In genomic region chr13:30395192-30396158, GRCh38 we compare ENCODE assay signal across 1 cellular context.
A peak's percentile ranks its signal among the peaks of the same experiment; 100 is the strongest.
TF ChIP-seq lines count a peak whose summit lies in the region.

No MANE protein-coding gene starts in this region.

TF ChIP-seq in K562, 482 proteins besides CTCF, POLR2A, EP300 and RAD21 (continued from another document and continues in another):
- TF ChIP-seq, protein P1, sequence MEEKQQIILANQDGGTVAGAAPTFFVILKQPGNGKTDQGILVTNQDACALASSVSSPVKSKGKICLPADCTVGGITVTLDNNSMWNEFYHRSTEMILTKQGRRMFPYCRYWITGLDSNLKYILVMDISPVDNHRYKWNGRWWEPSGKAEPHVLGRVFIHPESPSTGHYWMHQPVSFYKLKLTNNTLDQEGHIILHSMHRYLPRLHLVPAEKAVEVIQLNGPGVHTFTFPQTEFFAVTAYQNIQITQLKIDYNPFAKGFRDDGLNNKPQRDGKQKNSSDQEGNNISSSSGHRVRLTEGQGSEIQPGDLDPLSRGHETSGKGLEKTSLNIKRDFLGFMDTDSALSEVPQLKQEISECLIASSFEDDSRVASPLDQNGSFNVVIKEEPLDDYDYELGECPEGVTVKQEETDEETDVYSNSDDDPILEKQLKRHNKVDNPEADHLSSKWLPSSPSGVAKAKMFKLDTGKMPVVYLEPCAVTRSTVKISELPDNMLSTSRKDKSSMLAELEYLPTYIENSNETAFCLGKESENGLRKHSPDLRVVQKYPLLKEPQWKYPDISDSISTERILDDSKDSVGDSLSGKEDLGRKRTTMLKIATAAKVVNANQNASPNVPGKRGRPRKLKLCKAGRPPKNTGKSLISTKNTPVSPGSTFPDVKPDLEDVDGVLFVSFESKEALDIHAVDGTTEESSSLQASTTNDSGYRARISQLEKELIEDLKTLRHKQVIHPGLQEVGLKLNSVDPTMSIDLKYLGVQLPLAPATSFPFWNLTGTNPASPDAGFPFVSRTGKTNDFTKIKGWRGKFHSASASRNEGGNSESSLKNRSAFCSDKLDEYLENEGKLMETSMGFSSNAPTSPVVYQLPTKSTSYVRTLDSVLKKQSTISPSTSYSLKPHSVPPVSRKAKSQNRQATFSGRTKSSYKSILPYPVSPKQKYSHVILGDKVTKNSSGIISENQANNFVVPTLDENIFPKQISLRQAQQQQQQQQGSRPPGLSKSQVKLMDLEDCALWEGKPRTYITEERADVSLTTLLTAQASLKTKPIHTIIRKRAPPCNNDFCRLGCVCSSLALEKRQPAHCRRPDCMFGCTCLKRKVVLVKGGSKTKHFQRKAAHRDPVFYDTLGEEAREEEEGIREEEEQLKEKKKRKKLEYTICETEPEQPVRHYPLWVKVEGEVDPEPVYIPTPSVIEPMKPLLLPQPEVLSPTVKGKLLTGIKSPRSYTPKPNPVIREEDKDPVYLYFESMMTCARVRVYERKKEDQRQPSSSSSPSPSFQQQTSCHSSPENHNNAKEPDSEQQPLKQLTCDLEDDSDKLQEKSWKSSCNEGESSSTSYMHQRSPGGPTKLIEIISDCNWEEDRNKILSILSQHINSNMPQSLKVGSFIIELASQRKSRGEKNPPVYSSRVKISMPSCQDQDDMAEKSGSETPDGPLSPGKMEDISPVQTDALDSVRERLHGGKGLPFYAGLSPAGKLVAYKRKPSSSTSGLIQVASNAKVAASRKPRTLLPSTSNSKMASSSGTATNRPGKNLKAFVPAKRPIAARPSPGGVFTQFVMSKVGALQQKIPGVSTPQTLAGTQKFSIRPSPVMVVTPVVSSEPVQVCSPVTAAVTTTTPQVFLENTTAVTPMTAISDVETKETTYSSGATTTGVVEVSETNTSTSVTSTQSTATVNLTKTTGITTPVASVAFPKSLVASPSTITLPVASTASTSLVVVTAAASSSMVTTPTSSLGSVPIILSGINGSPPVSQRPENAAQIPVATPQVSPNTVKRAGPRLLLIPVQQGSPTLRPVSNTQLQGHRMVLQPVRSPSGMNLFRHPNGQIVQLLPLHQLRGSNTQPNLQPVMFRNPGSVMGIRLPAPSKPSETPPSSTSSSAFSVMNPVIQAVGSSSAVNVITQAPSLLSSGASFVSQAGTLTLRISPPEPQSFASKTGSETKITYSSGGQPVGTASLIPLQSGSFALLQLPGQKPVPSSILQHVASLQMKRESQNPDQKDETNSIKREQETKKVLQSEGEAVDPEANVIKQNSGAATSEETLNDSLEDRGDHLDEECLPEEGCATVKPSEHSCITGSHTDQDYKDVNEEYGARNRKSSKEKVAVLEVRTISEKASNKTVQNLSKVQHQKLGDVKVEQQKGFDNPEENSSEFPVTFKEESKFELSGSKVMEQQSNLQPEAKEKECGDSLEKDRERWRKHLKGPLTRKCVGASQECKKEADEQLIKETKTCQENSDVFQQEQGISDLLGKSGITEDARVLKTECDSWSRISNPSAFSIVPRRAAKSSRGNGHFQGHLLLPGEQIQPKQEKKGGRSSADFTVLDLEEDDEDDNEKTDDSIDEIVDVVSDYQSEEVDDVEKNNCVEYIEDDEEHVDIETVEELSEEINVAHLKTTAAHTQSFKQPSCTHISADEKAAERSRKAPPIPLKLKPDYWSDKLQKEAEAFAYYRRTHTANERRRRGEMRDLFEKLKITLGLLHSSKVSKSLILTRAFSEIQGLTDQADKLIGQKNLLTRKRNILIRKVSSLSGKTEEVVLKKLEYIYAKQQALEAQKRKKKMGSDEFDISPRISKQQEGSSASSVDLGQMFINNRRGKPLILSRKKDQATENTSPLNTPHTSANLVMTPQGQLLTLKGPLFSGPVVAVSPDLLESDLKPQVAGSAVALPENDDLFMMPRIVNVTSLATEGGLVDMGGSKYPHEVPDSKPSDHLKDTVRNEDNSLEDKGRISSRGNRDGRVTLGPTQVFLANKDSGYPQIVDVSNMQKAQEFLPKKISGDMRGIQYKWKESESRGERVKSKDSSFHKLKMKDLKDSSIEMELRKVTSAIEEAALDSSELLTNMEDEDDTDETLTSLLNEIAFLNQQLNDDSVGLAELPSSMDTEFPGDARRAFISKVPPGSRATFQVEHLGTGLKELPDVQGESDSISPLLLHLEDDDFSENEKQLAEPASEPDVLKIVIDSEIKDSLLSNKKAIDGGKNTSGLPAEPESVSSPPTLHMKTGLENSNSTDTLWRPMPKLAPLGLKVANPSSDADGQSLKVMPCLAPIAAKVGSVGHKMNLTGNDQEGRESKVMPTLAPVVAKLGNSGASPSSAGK (IDR thresholded peaks at IDR 0.05) = peak; percentile 59
- TF ChIP-seq CBFA2T2 (conservative IDR thresholded peaks at IDR 0.05) = peak; percentile 84
- TF ChIP-seq CEBPB (tag; IDR thresholded peaks at IDR 0.05) = peak; percentile 62
- peak; percentile 46; the same call in 1 of the 2 replicates for TF ChIP-seq CXXC5 (CRISPR knock-in tag; IDR thresholded peaks at IDR 0.05)
- peak; percentile 85 for TF ChIP-seq TFE3 (CRISPR knock-in tag; IDR thresholded peaks at IDR 0.05)
- no peak for TF ChIP-seq POLR3A (IDR thresholded peaks at IDR 0.05; ENCODE audit: borderline replicate concordance, extremely low read depth, insufficient read depth, insufficient read length)
- no peak for TF ChIP-seq RERE (CRISPR knock-in tag; IDR thresholded peaks at IDR 0.05; ENCODE audit: borderline replicate concordance)
- TF ChIP-seq, protein P2, sequence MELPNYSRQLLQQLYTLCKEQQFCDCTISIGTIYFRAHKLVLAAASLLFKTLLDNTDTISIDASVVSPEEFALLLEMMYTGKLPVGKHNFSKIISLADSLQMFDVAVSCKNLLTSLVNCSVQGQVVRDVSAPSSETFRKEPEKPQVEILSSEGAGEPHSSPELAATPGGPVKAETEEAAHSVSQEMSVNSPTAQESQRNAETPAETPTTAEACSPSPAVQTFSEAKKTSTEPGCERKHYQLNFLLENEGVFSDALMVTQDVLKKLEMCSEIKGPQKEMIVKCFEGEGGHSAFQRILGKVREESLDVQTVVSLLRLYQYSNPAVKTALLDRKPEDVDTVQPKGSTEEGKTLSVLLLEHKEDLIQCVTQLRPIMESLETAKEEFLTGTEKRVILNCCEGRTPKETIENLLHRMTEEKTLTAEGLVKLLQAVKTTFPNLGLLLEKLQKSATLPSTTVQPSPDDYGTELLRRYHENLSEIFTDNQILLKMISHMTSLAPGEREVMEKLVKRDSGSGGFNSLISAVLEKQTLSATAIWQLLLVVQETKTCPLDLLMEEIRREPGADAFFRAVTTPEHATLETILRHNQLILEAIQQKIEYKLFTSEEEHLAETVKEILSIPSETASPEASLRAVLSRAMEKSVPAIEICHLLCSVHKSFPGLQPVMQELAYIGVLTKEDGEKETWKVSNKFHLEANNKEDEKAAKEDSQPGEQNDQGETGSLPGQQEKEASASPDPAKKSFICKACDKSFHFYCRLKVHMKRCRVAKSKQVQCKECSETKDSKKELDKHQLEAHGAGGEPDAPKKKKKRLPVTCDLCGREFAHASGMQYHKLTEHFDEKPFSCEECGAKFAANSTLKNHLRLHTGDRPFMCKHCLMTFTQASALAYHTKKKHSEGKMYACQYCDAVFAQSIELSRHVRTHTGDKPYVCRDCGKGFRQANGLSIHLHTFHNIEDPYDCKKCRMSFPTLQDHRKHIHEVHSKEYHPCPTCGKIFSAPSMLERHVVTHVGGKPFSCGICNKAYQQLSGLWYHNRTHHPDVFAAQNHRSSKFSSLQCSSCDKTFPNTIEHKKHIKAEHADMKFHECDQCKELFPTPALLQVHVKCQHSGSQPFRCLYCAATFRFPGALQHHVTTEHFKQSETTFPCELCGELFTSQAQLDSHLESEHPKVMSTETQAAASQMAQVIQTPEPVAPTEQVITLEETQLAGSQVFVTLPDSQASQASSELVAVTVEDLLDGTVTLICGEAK (IDR thresholded peaks at IDR 0.05) = peak; percentile 79
- TF ChIP-seq, protein P2 (CRISPR knock-in tag; IDR thresholded peaks at IDR 0.05) = peak; percentile 54; the same call in 1 of the 2 replicates
- peak; percentile 56; the same call in 1 of the 2 replicates for TF ChIP-seq L3MBTL2 (IDR thresholded peaks at IDR 0.05)
- TF ChIP-seq, protein P3, sequence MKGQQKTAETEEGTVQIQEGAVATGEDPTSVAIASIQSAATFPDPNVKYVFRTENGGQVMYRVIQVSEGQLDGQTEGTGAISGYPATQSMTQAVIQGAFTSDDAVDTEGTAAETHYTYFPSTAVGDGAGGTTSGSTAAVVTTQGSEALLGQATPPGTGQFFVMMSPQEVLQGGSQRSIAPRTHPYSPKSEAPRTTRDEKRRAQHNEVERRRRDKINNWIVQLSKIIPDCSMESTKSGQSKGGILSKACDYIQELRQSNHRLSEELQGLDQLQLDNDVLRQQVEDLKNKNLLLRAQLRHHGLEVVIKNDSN (CRISPR knock-in tag; IDR thresholded peaks at IDR 0.05) = peak; percentile 92
- peak; percentile 75; the same call in 1 of the 2 replicates for TF ChIP-seq TOE1 (IDR thresholded peaks at IDR 0.05; ENCODE audit: borderline replicate concordance)
- TF ChIP-seq TOE1 (CRISPR knock-in tag; IDR thresholded peaks at IDR 0.05; ENCODE audit: borderline replicate concordance, low read depth) = no peak
- TF ChIP-seq RBM15 (IDR thresholded peaks at IDR 0.05; ENCODE audit: insufficient read depth, low read length) = no peak
